Comparison of ENCODE assay signal across 1 cellular context in the genomic region with DNA sequence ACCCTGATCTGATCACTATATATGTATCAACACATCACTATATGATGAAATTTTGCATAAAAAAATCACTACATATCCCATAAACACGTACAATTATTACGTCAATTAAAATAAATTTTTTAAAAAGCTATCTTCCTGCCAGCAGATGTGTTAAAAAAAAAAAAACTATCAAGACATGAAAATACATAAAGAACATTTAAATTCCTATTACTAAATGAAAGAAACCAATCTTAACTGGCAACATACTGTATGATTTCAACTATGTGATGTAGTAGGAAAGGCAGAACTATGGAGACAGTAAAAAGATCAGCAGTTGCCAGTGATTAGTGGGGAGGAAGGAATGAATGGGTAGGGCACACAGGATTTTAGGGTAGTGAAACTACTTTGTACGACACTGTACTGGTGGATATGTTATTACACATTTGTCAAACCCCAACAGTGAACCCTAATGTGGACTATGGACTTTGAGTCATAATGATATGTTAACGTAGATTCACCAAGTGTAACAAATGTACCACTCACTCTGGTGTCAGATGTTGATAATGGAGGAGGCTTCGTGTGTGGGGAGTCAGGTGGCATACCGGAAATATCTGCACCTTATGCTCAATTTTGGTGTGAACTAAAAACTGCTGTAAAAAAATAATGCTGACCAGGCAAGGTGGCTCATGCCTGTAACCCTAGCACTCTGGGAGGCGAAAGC.
TF ChIP-seq lines count a peak whose summit lies in the region.

No MANE protein-coding gene starts in this region.

TF ChIP-seq in HepG2, 621 proteins besides CTCF, POLR2A, EP300 and RAD21 (continued from another document and continues in another):
- TF ChIP-seq, protein P1, sequence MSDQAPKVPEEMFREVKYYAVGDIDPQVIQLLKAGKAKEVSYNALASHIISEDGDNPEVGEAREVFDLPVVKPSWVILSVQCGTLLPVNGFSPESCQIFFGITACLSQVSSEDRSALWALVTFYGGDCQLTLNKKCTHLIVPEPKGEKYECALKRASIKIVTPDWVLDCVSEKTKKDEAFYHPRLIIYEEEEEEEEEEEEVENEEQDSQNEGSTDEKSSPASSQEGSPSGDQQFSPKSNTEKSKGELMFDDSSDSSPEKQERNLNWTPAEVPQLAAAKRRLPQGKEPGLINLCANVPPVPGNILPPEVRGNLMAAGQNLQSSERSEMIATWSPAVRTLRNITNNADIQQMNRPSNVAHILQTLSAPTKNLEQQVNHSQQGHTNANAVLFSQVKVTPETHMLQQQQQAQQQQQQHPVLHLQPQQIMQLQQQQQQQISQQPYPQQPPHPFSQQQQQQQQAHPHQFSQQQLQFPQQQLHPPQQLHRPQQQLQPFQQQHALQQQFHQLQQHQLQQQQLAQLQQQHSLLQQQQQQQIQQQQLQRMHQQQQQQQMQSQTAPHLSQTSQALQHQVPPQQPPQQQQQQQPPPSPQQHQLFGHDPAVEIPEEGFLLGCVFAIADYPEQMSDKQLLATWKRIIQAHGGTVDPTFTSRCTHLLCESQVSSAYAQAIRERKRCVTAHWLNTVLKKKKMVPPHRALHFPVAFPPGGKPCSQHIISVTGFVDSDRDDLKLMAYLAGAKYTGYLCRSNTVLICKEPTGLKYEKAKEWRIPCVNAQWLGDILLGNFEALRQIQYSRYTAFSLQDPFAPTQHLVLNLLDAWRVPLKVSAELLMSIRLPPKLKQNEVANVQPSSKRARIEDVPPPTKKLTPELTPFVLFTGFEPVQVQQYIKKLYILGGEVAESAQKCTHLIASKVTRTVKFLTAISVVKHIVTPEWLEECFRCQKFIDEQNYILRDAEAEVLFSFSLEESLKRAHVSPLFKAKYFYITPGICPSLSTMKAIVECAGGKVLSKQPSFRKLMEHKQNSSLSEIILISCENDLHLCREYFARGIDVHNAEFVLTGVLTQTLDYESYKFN (CRISPR knock-in tag; conservative IDR thresholded peaks at IDR 0.05) = peak; percentile 77
- TF ChIP-seq ZNF629 (CRISPR knock-in tag; conservative IDR thresholded peaks at IDR 0.05) = peak; percentile 52; the same call in 1 of the 2 replicates
- TF ChIP-seq KAT7 (CRISPR knock-in tag; IDR thresholded peaks at IDR 0.05; ENCODE audit: borderline replicate concordance) = 0 out of 2 replicates have a peak, but pooled peaks have one; percentile 68
- TF ChIP-seq ADNP (CRISPR knock-in tag; IDR thresholded peaks at IDR 0.05) = no peak
- TF ChIP-seq, protein P2, sequence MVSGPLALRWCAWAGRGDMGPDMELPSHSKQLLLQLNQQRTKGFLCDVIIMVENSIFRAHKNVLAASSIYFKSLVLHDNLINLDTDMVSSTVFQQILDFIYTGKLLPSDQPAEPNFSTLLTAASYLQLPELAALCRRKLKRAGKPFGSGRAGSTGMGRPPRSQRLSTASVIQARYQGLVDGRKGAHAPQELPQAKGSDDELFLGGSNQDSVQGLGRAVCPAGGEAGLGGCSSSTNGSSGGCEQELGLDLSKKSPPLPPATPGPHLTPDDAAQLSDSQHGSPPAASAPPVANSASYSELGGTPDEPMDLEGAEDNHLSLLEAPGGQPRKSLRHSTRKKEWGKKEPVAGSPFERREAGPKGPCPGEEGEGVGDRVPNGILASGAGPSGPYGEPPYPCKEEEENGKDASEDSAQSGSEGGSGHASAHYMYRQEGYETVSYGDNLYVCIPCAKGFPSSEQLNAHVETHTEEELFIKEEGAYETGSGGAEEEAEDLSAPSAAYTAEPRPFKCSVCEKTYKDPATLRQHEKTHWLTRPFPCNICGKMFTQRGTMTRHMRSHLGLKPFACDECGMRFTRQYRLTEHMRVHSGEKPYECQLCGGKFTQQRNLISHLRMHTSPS (CRISPR knock-in tag; IDR thresholded peaks at IDR 0.05; ENCODE audit: low read depth) = peak; percentile 50; the same call in 1 of the 2 replicates
- peak; percentile 80; the same call in 1 of the 2 replicates for TF ChIP-seq ZNF614 (CRISPR knock-in tag; IDR thresholded peaks at IDR 0.05; ENCODE audit: borderline replicate concordance)
- TF ChIP-seq MEF2D (CRISPR knock-in tag; IDR thresholded peaks at IDR 0.05) = no peak
- no peak for TF ChIP-seq FOXA1 (IDR thresholded peaks at IDR 0.05)
- TF ChIP-seq FOXA1 (CRISPR knock-in tag; IDR thresholded peaks at IDR 0.05) = peak; percentile 38; the same call in 1 of the 2 replicates
- TF ChIP-seq BORCS8-MEF2B (CRISPR knock-in tag; IDR thresholded peaks at IDR 0.05) = no peak
- no peak for TF ChIP-seq SMAD9 (CRISPR knock-in tag; IDR thresholded peaks at IDR 0.05)
- TF ChIP-seq, protein P3, sequence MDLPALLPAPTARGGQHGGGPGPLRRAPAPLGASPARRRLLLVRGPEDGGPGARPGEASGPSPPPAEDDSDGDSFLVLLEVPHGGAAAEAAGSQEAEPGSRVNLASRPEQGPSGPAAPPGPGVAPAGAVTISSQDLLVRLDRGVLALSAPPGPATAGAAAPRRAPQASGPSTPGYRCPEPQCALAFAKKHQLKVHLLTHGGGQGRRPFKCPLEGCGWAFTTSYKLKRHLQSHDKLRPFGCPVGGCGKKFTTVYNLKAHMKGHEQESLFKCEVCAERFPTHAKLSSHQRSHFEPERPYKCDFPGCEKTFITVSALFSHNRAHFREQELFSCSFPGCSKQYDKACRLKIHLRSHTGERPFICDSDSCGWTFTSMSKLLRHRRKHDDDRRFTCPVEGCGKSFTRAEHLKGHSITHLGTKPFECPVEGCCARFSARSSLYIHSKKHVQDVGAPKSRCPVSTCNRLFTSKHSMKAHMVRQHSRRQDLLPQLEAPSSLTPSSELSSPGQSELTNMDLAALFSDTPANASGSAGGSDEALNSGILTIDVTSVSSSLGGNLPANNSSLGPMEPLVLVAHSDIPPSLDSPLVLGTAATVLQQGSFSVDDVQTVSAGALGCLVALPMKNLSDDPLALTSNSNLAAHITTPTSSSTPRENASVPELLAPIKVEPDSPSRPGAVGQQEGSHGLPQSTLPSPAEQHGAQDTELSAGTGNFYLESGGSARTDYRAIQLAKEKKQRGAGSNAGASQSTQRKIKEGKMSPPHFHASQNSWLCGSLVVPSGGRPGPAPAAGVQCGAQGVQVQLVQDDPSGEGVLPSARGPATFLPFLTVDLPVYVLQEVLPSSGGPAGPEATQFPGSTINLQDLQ (CRISPR knock-in tag; IDR thresholded peaks at IDR 0.05) = no peak
- no peak for TF ChIP-seq FOXO4 (CRISPR knock-in tag; conservative IDR thresholded peaks at IDR 0.05)
- TF ChIP-seq ZNF180 (CRISPR knock-in tag; IDR thresholded peaks at IDR 0.05; ENCODE audit: borderline replicate concordance, low read depth) = no peak
- TF ChIP-seq CHD4 (IDR thresholded peaks at IDR 0.05; ENCODE audit: borderline replicate concordance, low read length) = 0 out of 2 replicates have a peak, but pooled peaks have one; percentile 65
- no peak for TF ChIP-seq ZNF350 (CRISPR knock-in tag; IDR thresholded peaks at IDR 0.05; ENCODE audit: borderline replicate concordance, low read depth)
- peak; percentile 40; the same call in 1 of the 2 replicates for TF ChIP-seq NFKBIZ (CRISPR knock-in tag; IDR thresholded peaks at IDR 0.05)
- TF ChIP-seq ZFP36L1 (CRISPR knock-in tag; IDR thresholded peaks at IDR 0.05) = no peak
- peak; percentile 55 for TF ChIP-seq SMAD3 (CRISPR knock-in tag; IDR thresholded peaks at IDR 0.05)
- TF ChIP-seq AGO1 (IDR thresholded peaks at IDR 0.05; ENCODE audit: low read depth, low read length, poor library complexity, severe bottlenecking) = no peak
- 0 out of 2 replicates have a peak, but pooled peaks have one; percentile 34 for TF ChIP-seq DPF2 (CRISPR knock-in tag; IDR thresholded peaks at IDR 0.05; ENCODE audit: borderline replicate concordance, low read depth)
- TF ChIP-seq DNMT3B (CRISPR knock-in tag; conservative IDR thresholded peaks at IDR 0.05) = no peak; the same call in 1 of the 2 replicates
- TF ChIP-seq, protein P4, sequence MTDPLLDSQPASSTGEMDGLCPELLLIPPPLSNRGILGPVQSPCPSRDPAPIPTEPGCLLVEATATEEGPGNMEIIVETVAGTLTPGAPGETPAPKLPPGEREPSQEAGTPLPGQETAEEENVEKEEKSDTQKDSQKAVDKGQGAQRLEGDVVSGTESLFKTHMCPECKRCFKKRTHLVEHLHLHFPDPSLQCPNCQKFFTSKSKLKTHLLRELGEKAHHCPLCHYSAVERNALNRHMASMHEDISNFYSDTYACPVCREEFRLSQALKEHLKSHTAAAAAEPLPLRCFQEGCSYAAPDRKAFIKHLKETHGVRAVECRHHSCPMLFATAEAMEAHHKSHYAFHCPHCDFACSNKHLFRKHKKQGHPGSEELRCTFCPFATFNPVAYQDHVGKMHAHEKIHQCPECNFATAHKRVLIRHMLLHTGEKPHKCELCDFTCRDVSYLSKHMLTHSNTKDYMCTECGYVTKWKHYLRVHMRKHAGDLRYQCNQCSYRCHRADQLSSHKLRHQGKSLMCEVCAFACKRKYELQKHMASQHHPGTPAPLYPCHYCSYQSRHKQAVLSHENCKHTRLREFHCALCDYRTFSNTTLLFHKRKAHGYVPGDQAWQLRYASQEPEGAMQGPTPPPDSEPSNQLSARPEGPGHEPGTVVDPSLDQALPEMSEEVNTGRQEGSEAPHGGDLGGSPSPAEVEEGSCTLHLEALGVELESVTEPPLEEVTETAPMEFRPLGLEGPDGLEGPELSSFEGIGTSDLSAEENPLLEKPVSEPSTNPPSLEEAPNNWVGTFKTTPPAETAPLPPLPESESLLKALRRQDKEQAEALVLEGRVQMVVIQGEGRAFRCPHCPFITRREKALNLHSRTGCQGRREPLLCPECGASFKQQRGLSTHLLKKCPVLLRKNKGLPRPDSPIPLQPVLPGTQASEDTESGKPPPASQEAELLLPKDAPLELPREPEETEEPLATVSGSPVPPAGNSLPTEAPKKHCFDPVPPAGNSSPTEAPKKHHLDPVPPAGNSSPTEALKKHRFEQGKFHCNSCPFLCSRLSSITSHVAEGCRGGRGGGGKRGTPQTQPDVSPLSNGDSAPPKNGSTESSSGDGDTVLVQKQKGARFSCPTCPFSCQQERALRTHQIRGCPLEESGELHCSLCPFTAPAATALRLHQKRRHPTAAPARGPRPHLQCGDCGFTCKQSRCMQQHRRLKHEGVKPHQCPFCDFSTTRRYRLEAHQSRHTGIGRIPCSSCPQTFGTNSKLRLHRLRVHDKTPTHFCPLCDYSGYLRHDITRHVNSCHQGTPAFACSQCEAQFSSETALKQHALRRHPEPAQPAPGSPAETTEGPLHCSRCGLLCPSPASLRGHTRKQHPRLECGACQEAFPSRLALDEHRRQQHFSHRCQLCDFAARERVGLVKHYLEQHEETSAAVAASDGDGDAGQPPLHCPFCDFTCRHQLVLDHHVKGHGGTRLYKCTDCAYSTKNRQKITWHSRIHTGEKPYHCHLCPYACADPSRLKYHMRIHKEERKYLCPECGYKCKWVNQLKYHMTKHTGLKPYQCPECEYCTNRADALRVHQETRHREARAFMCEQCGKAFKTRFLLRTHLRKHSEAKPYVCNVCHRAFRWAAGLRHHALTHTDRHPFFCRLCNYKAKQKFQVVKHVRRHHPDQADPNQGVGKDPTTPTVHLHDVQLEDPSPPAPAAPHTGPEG (CRISPR knock-in tag; IDR thresholded peaks at IDR 0.05) = no peak
- TF ChIP-seq MXD3 (CRISPR knock-in tag; IDR thresholded peaks at IDR 0.05) = no peak
- peak; percentile 79 for TF ChIP-seq FOXA3 (CRISPR knock-in tag; IDR thresholded peaks at IDR 0.05)
- no peak for TF ChIP-seq ZNF556 (CRISPR knock-in tag; IDR thresholded peaks at IDR 0.05; ENCODE audit: borderline replicate concordance)
- TF ChIP-seq, protein P5, sequence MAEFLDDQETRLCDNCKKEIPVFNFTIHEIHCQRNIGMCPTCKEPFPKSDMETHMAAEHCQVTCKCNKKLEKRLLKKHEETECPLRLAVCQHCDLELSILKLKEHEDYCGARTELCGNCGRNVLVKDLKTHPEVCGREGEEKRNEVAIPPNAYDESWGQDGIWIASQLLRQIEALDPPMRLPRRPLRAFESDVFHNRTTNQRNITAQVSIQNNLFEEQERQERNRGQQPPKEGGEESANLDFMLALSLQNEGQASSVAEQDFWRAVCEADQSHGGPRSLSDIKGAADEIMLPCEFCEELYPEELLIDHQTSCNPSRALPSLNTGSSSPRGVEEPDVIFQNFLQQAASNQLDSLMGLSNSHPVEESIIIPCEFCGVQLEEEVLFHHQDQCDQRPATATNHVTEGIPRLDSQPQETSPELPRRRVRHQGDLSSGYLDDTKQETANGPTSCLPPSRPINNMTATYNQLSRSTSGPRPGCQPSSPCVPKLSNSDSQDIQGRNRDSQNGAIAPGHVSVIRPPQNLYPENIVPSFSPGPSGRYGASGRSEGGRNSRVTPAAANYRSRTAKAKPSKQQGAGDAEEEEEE (CRISPR knock-in tag; IDR thresholded peaks at IDR 0.05; ENCODE audit: borderline replicate concordance) = no peak
- TF ChIP-seq FOSL1 (CRISPR knock-in tag; IDR thresholded peaks at IDR 0.05; ENCODE audit: borderline replicate concordance) = no peak
- TF ChIP-seq ELF3 (CRISPR knock-in tag; IDR thresholded peaks at IDR 0.05) = peak; percentile 82
- no peak for TF ChIP-seq JDP2 (CRISPR knock-in tag; IDR thresholded peaks at IDR 0.05; ENCODE audit: borderline replicate concordance)
- TF ChIP-seq ZNF143 (CRISPR knock-in tag; IDR thresholded peaks at IDR 0.05) = no peak
- TF ChIP-seq IRX3 (CRISPR knock-in tag; IDR thresholded peaks at IDR 0.05; ENCODE audit: borderline replicate concordance, low read depth) = no peak
- no peak for TF ChIP-seq ZKSCAN1 (IDR thresholded peaks at IDR 0.05; ENCODE audit: low read length)
- peak; percentile 77; the same call in 1 of the 2 replicates for TF ChIP-seq ZBTB21 (CRISPR knock-in tag; IDR thresholded peaks at IDR 0.05)
- TF ChIP-seq STAT6 (CRISPR knock-in tag; IDR thresholded peaks at IDR 0.05; ENCODE audit: borderline replicate concordance) = no peak
